11 cellular contexts compared by ENCODE assay signal in the genomic region with DNA sequence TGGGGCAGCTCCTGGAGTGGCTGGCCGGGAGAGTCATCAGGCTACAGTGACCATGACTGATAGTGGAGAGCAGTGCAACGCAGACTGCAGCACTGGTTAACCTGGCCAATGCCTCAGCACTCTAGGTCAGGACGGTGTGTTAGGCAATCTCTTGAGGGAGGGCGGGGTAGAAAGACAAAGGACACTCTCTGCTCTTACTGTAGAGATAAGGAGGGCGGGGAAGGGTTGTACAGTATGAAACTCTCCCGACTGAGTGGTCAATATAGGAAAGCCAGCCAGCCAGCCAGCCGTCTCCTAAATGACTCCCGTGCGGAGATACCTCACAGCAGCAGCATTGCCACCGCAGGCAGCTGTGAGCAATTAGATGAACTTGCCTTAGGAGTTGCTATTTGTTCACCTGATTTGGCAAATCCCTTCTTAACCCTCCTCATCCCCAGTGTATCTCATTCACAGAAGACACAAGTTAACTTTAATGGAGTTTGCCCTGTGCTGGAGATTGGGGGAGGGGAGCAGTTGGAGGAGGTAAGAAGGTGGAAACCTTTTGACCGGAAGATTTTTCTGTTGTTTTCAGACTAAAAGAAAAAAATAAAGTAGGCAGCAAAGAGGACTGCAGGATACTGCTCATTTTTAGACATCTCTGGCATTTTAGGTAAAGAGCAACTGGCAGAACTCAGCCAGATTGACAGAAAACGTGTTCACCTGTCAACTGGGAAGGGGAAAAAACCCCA.
DNase-seq lines count a peak whose midpoint lies in the region; ATAC-seq, FAIRE-seq and TF ChIP-seq lines count a peak whose summit lies in the region.
"Had no signal": no experiment of that assay in that cellular context is flagged by ENCODE, and none has a peak within 500 bp of the region (broad histone marks: within the 10 kb centered on the region; RNA-seq: fewer than 3 reads in every experiment).

No MANE protein-coding gene starts in this region.

- no peak for ATAC-seq in A549
- ATAC-seq in HG03354 (IDR thresholded peaks at IDR 0.05; ENCODE audit: poor library complexity, severe bottlenecking, unreplicated experiment) = no peak
- ATAC-seq in SK-N-SH treated with all-trans-retinoic acid at 6 μM for 48 hours = no peak
- ATAC-seq in HG02981 (IDR thresholded peaks at IDR 0.05; ENCODE audit: unreplicated experiment) = no peak

- peaks cover 56% of the 10 kb centered on the region for H3K27me3 ChIP-seq in HUES6 (ENCODE audit: control insufficient read depth, insufficient read depth, low read length)
- H3K27me3 ChIP-seq in mesendoderm (ENCODE audit: insufficient read depth, low read length, poor library complexity) = no peaks in the 10 kb centered on the region

- no peak overlapping the region; the same call in 2 of the 3 replicates for H3K4me3 ChIP-seq in A549
- H3K4me3 ChIP-seq in HUES6 (ENCODE audit: low read depth, low read length) = peak overlapping the region; percentile 92
- H3K4me3 ChIP-seq in mesendoderm (ENCODE audit: low read length) = peak overlapping the region; percentile 51

- H3K9ac ChIP-seq in HUES6 (ENCODE audit: low read length) (no peak overlapping the region), mesendoderm (ENCODE audit: low read length) (peak overlapping the region; percentile 60)

- H3K9me3 ChIP-seq in A549 = no peaks in the 10 kb centered on the region
- H3K9me3 ChIP-seq in HUES6 (ENCODE audit: control insufficient read depth, insufficient read depth, low read depth, low read length) = no peaks in the 10 kb centered on the region

- H3K27me3 Mint-ChIP-seq in MCF 10A (ENCODE audit: insufficient read depth, unreplicated experiment) = no peaks in the 10 kb centered on the region

- no peaks in the 10 kb centered on the region for H3K9me3 Mint-ChIP-seq in MCF 10A (ENCODE audit: unreplicated experiment)
- H3K9me3 Mint-ChIP-seq: activated B cell treated with CpG ODN at 0.5 μM for 24 hours; natural killer cell treated with Interleukin-12 subunit alpha and Interleukin-12 subunit beta and Interleukin-15 and Interleukin-18, amount 100 ng/mL, for 72 hours had no signal

- TF ChIP-seq RAD21 in A549 (conservative IDR thresholded peaks at IDR 0.05 in 1 of 2, IDR thresholded peaks at IDR 0.05 in 1 of 2) = no peak

- intact Hi-C loops in MCF 10A (cut with micrococcal nuclease) = no loop called here

- TF ChIP-seq CTCF in A549 (IDR thresholded peaks at IDR 0.05) (no peak), MCF 10A (IDR thresholded peaks at IDR 0.05; ENCODE audit: unreplicated experiment) (no peak)

- no peaks in the 10 kb centered on the region for H3K36me3 Mint-ChIP-seq in MCF 10A (ENCODE audit: insufficient read depth, unreplicated experiment)
- H3K36me3 Mint-ChIP-seq: natural killer cell treated with Interleukin-12 subunit alpha and Interleukin-12 subunit beta and Interleukin-15 and Interleukin-18, amount 100 ng/mL, for 72 hours had no signal

- H2AK5ac ChIP-seq in mesendoderm (ENCODE audit: low read length) = no peak overlapping the region

- no peaks in the 10 kb centered on the region for H3K79me1 ChIP-seq in mesendoderm (ENCODE audit: low read length)

- H3K4ac ChIP-seq in mesendoderm (ENCODE audit: low read depth, low read length) = no peak overlapping the region

- TF ChIP-seq POLR2A in A549 (IDR thresholded peaks at IDR 0.05; ENCODE audit: low read length) = no peak

- no peak overlapping the region for H2BK5ac ChIP-seq in mesendoderm (ENCODE audit: low read length)

- H3K27ac ChIP-seq in A549 (no peak overlapping the region), HUES6 (ENCODE audit: low read depth, low read length) (no peak overlapping the region), mesendoderm (ENCODE audit: low read depth, low read length) (no peak overlapping the region)

- DNase-seq in A549 (ENCODE audit: low read depth in 1 of 2, low spot score in 1 of 2) (no peak), MCF 10A (ENCODE audit: unreplicated experiment) (peak; percentile 58), mesendoderm (peak; percentile 76), hepatic stellate cell (ENCODE audit: low spot score) (no peak)
- DNase-seq: activated B cell treated with CpG ODN at 0.5 μM for 24 hours, dermis blood vessel endothelial cell had no signal

- H2BK120ac ChIP-seq in mesendoderm (ENCODE audit: low read depth, low read length) = no peak overlapping the region

- H3K4me2 ChIP-seq in A549 (peak overlapping the region; percentile 88; the same call in 2 of the 3 replicates), mesendoderm (ENCODE audit: low read length) (peak overlapping the region; percentile 82)

- H2BK15ac ChIP-seq in mesendoderm (replicated peaks; ENCODE audit: low read depth) = no peak overlapping the region

- peak overlapping the region; percentile 68 for H3K4me3 Mint-ChIP-seq in MCF 10A (ENCODE audit: unreplicated experiment)
- H3K4me3 Mint-ChIP-seq: natural killer cell treated with Interleukin-12 subunit alpha and Interleukin-12 subunit beta and Interleukin-15 and Interleukin-18, amount 100 ng/mL, for 72 hours had no signal

- H3K56ac ChIP-seq in mesendoderm (ENCODE audit: low read length) = peak overlapping the region; percentile 81

- H3K27ac Mint-ChIP-seq in MCF 10A (ENCODE audit: low read depth, unreplicated experiment) = no peak overlapping the region
- H3K27ac Mint-ChIP-seq: activated B cell treated with CpG ODN at 0.5 μM for 24 hours; natural killer cell treated with Interleukin-12 subunit alpha and Interleukin-12 subunit beta and Interleukin-15 and Interleukin-18, amount 100 ng/mL, for 72 hours had no signal

- POLR2A ChIA-PET in A549 (lab: Yijun Ruan, JAX) = no interaction called here
- POLR2A ChIA-PET in MCF 10A (lab: Yijun Ruan, JAX) = interaction anchor here (0.6 to 0.8 kb wide), 2 partner anchors 10 to 412 kb away, joined by 3 read pairs; no protein-coding TSS in a partner anchor

- H3K4me1 ChIP-seq in A549 (peaks cover 3% of the 10 kb centered on the region; the same call in 1 of the 3 replicates), HUES6 (ENCODE audit: control insufficient read depth, insufficient read depth, low read length) (peaks cover 13% of the 10 kb centered on the region), mesendoderm (ENCODE audit: control insufficient read depth, low read depth, low read length) (peaks cover 4% of the 10 kb centered on the region)

- peaks cover 17% of the 10 kb centered on the region for H3K4me1 Mint-ChIP-seq in MCF 10A (ENCODE audit: insufficient read depth, unreplicated experiment)

- no peak overlapping the region for H3K18ac ChIP-seq in mesendoderm (ENCODE audit: low read length)

- WGBS in A549 (ENCODE audit: missing lambda C conversion rate) = 3% methylated on average over 11 of the region's 12 CpGs
- no CpG with 5 or more reads among the region's 12 CpGs for WGBS in mesendoderm (ENCODE audit: extremely low coverage, insufficient coverage, low lambda C conversion rate)

- no peak for FAIRE-seq in A549 (lab: Jason Lieb, UNC)

- no peak for TF ChIP-seq EP300 in A549 (IDR thresholded peaks at IDR 0.05)

- no TSS peak for BruUV-seq in MCF 10A (replicated peaks; lab: Mats Ljungman, UMichigan)

- H3K79me2 ChIP-seq in mesendoderm (ENCODE audit: control insufficient read depth, insufficient read depth, low read length) = no peaks in the 10 kb centered on the region

- CTCF ChIA-PET in A549 (lab: Yijun Ruan, JAX) (no interaction called here), MCF 10A (lab: Yijun Ruan, JAX) (interaction anchor here (0.8 kb wide), 1 partner anchor 82 kb away, joined by 3 read pairs; no protein-coding TSS in a partner anchor)

- H4K5ac ChIP-seq in mesendoderm (ENCODE audit: low read length) = no peak overlapping the region

- no peak overlapping the region for H4K8ac ChIP-seq in mesendoderm (ENCODE audit: low read depth, low read length)

- peak overlapping the region; percentile 3 for H3K23ac ChIP-seq in mesendoderm (ENCODE audit: low read length)

- no peaks in the 10 kb centered on the region for H3K36me3 ChIP-seq in HUES6 (ENCODE audit: control insufficient read depth, insufficient read depth, low read length)
- H3K36me3 ChIP-seq in mesendoderm (ENCODE audit: control insufficient read depth, insufficient read depth, low read length) = no peaks in the 10 kb centered on the region

TF ChIP-seq in A549, 52 proteins besides CTCF, POLR2A, EP300 and RAD21 (continues in another document):
- TF ChIP-seq KDM1A (IDR thresholded peaks at IDR 0.05; ENCODE audit: low read depth) = no peak
- TF ChIP-seq CHD4 (IDR thresholded peaks at IDR 0.05; ENCODE audit: borderline replicate concordance) = no peak
- no peak for TF ChIP-seq SREBF2 (IDR thresholded peaks at IDR 0.05)
- TF ChIP-seq ZC3H11A (IDR thresholded peaks at IDR 0.05) = no peak
- TF ChIP-seq ESRRA (IDR thresholded peaks at IDR 0.05; ENCODE audit: borderline replicate concordance, low read length) = no peak
- no peak for TF ChIP-seq HOXB5 (CRISPR knock-in tag; IDR thresholded peaks at IDR 0.05)
- TF ChIP-seq NFE2L2 (conservative IDR thresholded peaks at IDR 0.05; ENCODE audit: low read length) = no peak
- TF ChIP-seq, protein P1, sequence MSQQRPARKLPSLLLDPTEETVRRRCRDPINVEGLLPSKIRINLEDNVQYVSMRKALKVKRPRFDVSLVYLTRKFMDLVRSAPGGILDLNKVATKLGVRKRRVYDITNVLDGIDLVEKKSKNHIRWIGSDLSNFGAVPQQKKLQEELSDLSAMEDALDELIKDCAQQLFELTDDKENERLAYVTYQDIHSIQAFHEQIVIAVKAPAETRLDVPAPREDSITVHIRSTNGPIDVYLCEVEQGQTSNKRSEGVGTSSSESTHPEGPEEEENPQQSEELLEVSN (IDR thresholded peaks at IDR 0.05; ENCODE audit: borderline replicate concordance, low read depth) = no peak
- no peak for TF ChIP-seq CHD2 (IDR thresholded peaks at IDR 0.05; ENCODE audit: low read length, partially characterized antibody)

TF ChIP-seq in SK-N-SH treated with all-trans-retinoic acid at 6 μM for 48 hours, 23 proteins besides CTCF, POLR2A, EP300 and RAD21:
- TF ChIP-seq CSDC2 (CRISPR knock-in tag; IDR thresholded peaks at IDR 0.05) (no peak), GLIS3 (CRISPR knock-in tag; IDR thresholded peaks at IDR 0.05) (no peak), ESRRG (CRISPR knock-in tag; IDR thresholded peaks at IDR 0.05) (no peak), ZFP3 (CRISPR knock-in tag; IDR thresholded peaks at IDR 0.05) (no peak), ZNF8 (CRISPR knock-in tag; IDR thresholded peaks at IDR 0.05) (no peak)
- TF ChIP-seq, protein P2, sequence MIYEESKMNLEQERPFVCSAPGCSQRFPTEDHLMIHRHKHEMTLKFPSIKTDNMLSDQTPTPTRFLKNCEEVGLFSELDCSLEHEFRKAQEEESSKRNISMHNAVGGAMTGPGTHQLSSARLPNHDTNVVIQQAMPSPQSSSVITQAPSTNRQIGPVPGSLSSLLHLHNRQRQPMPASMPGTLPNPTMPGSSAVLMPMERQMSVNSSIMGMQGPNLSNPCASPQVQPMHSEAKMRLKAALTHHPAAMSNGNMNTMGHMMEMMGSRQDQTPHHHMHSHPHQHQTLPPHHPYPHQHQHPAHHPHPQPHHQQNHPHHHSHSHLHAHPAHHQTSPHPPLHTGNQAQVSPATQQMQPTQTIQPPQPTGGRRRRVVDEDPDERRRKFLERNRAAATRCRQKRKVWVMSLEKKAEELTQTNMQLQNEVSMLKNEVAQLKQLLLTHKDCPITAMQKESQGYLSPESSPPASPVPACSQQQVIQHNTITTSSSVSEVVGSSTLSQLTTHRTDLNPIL (CRISPR knock-in tag; IDR thresholded peaks at IDR 0.05; ENCODE audit: low read depth) = no peak

Comparison
In these comparisons a context has a peak if more than half of its experiments do, and no peak if none do; other contexts are left out.
1. DNase-seq: peak in MCF 10A (single experiment) and mesendoderm (single experiment); none in A549 (0 of 2) and hepatic stellate cell (single experiment).